Comparison of ENCODE assay signal across 15 cellular contexts in the genomic region with DNA sequence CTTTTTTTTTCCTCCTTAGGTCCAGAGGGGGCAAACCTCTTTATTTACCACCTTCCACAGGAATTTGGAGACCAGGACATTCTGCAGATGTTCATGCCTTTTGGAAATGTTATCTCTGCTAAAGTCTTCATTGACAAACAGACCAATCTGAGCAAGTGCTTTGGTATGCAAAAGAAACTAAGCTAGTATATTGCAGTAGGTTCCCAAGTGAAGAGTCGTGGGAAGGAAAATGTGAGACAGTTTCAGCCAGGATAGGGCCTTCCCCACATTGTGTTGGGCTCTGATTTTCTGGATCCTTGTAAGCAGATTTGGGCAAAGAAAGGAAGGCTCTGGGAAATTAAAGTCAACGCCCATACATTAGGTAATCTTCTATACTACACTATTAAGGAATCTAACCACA.
DNase-seq lines count a peak whose midpoint lies in the region; ATAC-seq, FAIRE-seq and TF ChIP-seq lines count a peak whose summit lies in the region.
"Had no signal": no experiment of that assay in that cellular context is flagged by ENCODE, and none has a peak within 500 bp of the region (broad histone marks: within the 10 kb centered on the region; RNA-seq: fewer than 3 reads in every experiment).

No MANE protein-coding gene starts in this region.

- in situ Hi-C loops in GM13976 (cut with MboI; ENCODE audit: low sequenced_read_pairs, unreplicated experiment) = no loop called here

- POLR2A ChIA-PET in CD8-positive, alpha-beta memory T cell (lab: Charles Lee) = interaction anchor here (0.5 kb wide), 1 partner anchor 158 kb away, joined by 3 read pairs; no protein-coding TSS in a partner anchor
- POLR2A ChIA-PET in activated CD4-positive, alpha-beta T cell treated with anti-CD3 and anti-CD28 coated beads, Interleukin-2, amount 10 ng/mL, durations not matched to agents 7 days and 5 days (lab: Charles Lee) = no interaction called here

- H3K36me3 ChIP-seq in ACC112 (ENCODE audit: insufficient read depth, low read length) = no peaks in the 10 kb centered on the region
- H3K36me3 ChIP-seq in CD8-positive, alpha-beta memory T cell (ENCODE audit: insufficient read depth, low read length) = peaks cover 88% of the 10 kb centered on the region
- H3K36me3 ChIP-seq in astrocyte (ENCODE audit: insufficient read depth, low read length) = no peaks in the 10 kb centered on the region
- H3K36me3 ChIP-seq in lung (ENCODE audit: control insufficient read depth in 2 of 2, insufficient read depth in 2 of 2, low read length in 2 of 2) = peaks cover 6 to 33% of the 10 kb centered on the region in 2 donors

- no peaks in the 10 kb centered on the region for H3K27me3 Mint-ChIP-seq in CD8-positive, alpha-beta memory T cell
- no peaks in the 10 kb centered on the region for H3K27me3 Mint-ChIP-seq in astrocyte (ENCODE audit: low read depth, unreplicated experiment)
- no peaks in the 10 kb centered on the region for H3K27me3 Mint-ChIP-seq in activated CD4-positive, alpha-beta T cell treated with anti-CD3 and anti-CD28 coated beads, Interleukin-2, amount 10 ng/mL, durations not matched to agents 7 days and 5 days

- H3K4me1 ChIP-seq in ACC112 (ENCODE audit: control insufficient read depth, insufficient read depth, low read length, unreplicated experiment) = peaks cover 15% of the 10 kb centered on the region
- peaks cover 6% of the 10 kb centered on the region for H3K4me1 ChIP-seq in CD8-positive, alpha-beta memory T cell (ENCODE audit: insufficient read depth, low read length)
- H3K4me1 ChIP-seq in astrocyte (ENCODE audit: insufficient read depth, low read length) = peaks cover 11% of the 10 kb centered on the region
- H3K4me1 ChIP-seq in lung (ENCODE audit: control insufficient read depth in 2 of 2, insufficient read depth in 2 of 2, low read length in 2 of 2) = peaks cover 2 to 4% of the 10 kb centered on the region in 2 donors
- H3K4me1 ChIP-seq: colonic mucosa had no signal

- H4K20me1 ChIP-seq in astrocyte (ENCODE audit: insufficient read depth, low read length) = no peaks in the 10 kb centered on the region

- H3K9me3 Mint-ChIP-seq in CD8-positive, alpha-beta memory T cell = peaks cover 0 to 2% (median 0%) of the 10 kb centered on the region in 5 donors
- no peaks in the 10 kb centered on the region for H3K9me3 Mint-ChIP-seq in astrocyte (ENCODE audit: unreplicated experiment)
- H3K9me3 Mint-ChIP-seq in activated CD4-positive, alpha-beta T cell treated with anti-CD3 and anti-CD28 coated beads, Interleukin-2, amount 10 ng/mL, durations not matched to agents 7 days and 5 days = no peaks in the 10 kb centered on the region

- FAIRE-seq in astrocyte (lab: Jason Lieb, UNC) = no peak

- H3K27ac Mint-ChIP-seq in CD8-positive, alpha-beta memory T cell = peak overlapping the region in 5 of 8 donors; percentile 23 to 92 (median 44)
- H3K27ac Mint-ChIP-seq in astrocyte (ENCODE audit: unreplicated experiment) = peak overlapping the region; percentile 84
- no peak overlapping the region for H3K27ac Mint-ChIP-seq in activated CD4-positive, alpha-beta T cell treated with anti-CD3 and anti-CD28 coated beads, Interleukin-2, amount 10 ng/mL, durations not matched to agents 7 days and 5 days

- H3K4me3 Mint-ChIP-seq in CD8-positive, alpha-beta memory T cell = no peak overlapping the region
- H3K4me3 Mint-ChIP-seq in astrocyte (ENCODE audit: unreplicated experiment) = no peak overlapping the region
- no peak overlapping the region for H3K4me3 Mint-ChIP-seq in activated CD4-positive, alpha-beta T cell treated with anti-CD3 and anti-CD28 coated beads, Interleukin-2, amount 10 ng/mL, durations not matched to agents 7 days and 5 days

- H3K4me1 Mint-ChIP-seq in CD8-positive, alpha-beta memory T cell = peaks cover 22 to 34% (median 31%) of the 10 kb centered on the region in 3 donors
- peaks cover 35% of the 10 kb centered on the region for H3K4me1 Mint-ChIP-seq in astrocyte (ENCODE audit: low read depth, unreplicated experiment)
- H3K4me1 Mint-ChIP-seq in activated CD4-positive, alpha-beta T cell treated with anti-CD3 and anti-CD28 coated beads, Interleukin-2, amount 10 ng/mL, durations not matched to agents 7 days and 5 days = peaks cover 30% of the 10 kb centered on the region

- H3K27ac ChIP-seq in ACC112 (ENCODE audit: low read depth, low read length) = peak overlapping the region; percentile 4; the same call in 1 of the 2 replicates
- H3K27ac ChIP-seq in CD8-positive, alpha-beta memory T cell (ENCODE audit: low read depth, low read length) = no peak overlapping the region
- peak overlapping the region; percentile 27 for H3K27ac ChIP-seq in astrocyte (ENCODE audit: low read depth, low read length)
- no peak overlapping the region for H3K27ac ChIP-seq in lung (ENCODE audit: low read depth in 1 of 2, low read length in 1 of 2)
- H3K27ac ChIP-seq: colonic mucosa had no signal

- peaks cover 0 to 96% (median 31%) of the 10 kb centered on the region in 3 donors for H3K36me3 Mint-ChIP-seq in CD8-positive, alpha-beta memory T cell
- no peaks in the 10 kb centered on the region for H3K36me3 Mint-ChIP-seq in astrocyte (ENCODE audit: low read depth, unreplicated experiment)
- peaks cover 87% of the 10 kb centered on the region for H3K36me3 Mint-ChIP-seq in activated CD4-positive, alpha-beta T cell treated with anti-CD3 and anti-CD28 coated beads, Interleukin-2, amount 10 ng/mL, durations not matched to agents 7 days and 5 days (ENCODE audit: low read depth)

- H2AFZ ChIP-seq in ACC112 (ENCODE audit: low read length, unreplicated experiment) (no peak overlapping the region), astrocyte (ENCODE audit: low read depth, low read length) (no peak overlapping the region)

- H3K27me3 ChIP-seq in ACC112 (ENCODE audit: insufficient read depth, low read length) (no peaks in the 10 kb centered on the region), astrocyte (ENCODE audit: insufficient read depth, low read length) (no peaks in the 10 kb centered on the region), lung (ENCODE audit: control insufficient read depth, insufficient read depth) (no peaks in the 10 kb centered on the region)
- no peaks in the 10 kb centered on the region for H3K27me3 ChIP-seq in CD8-positive, alpha-beta memory T cell (ENCODE audit: insufficient read depth, low read length, poor library complexity, severe bottlenecking)
- H3K27me3 ChIP-seq: colonic mucosa had no signal

- no peaks in the 10 kb centered on the region for H3K79me2 ChIP-seq in ACC112 (ENCODE audit: control insufficient read depth, insufficient read depth, low read length, unreplicated experiment)
- no peaks in the 10 kb centered on the region for H3K79me2 ChIP-seq in astrocyte (ENCODE audit: insufficient read depth, low read length)

- no peaks in the 10 kb centered on the region for H3K9me3 ChIP-seq in CD8-positive, alpha-beta memory T cell (ENCODE audit: low read length)
- H3K9me3 ChIP-seq in astrocyte (ENCODE audit: insufficient read depth, low read depth, low read length) (no peaks in the 10 kb centered on the region), lung (ENCODE audit: control insufficient read depth in 2 of 2, insufficient read depth in 1 of 2, low read length in 1 of 2) (no peaks in the 10 kb centered on the region)
- H3K9me3 ChIP-seq: colonic mucosa had no signal

- no peak overlapping the region for H3K4me2 ChIP-seq in astrocyte (ENCODE audit: low read length)

- TF ChIP-seq CTCF in astrocyte (IDR thresholded peaks at IDR 0.05; ENCODE audit: insufficient read depth, low read depth, low read length) (no peak), lung (IDR thresholded peaks at IDR 0.05; ENCODE audit: control extremely low read depth, extremely low read depth) (no peak), GM13976 (IDR thresholded peaks at IDR 0.05; ENCODE audit: borderline replicate concordance, control extremely low read depth, extremely low read depth, insufficient read depth, missing control alignments) (no peak)

- no peak overlapping the region for H3K9ac ChIP-seq in astrocyte (ENCODE audit: low read length)

- ATAC-seq in lung (ENCODE audit: insufficient read depth, low FRiP score) (peak; percentile 32), HG03442 (IDR thresholded peaks at IDR 0.05; ENCODE audit: unreplicated experiment) (no peak)

- 78 to 82% methylated on average over 2 of the region's 2 CpGs for WGBS in lung, 2 donors

- CTCF ChIA-PET in CD8-positive, alpha-beta memory T cell (lab: Charles Lee) = no interaction called here
- CTCF ChIA-PET in activated CD4-positive, alpha-beta T cell treated with anti-CD3 and anti-CD28 coated beads, Interleukin-2, amount 10 ng/mL, durations not matched to agents 7 days and 5 days (lab: Charles Lee) = no interaction called here

- H3K4me3 ChIP-seq in ACC112 (ENCODE audit: low read depth, low read length) (no peak overlapping the region), astrocyte (ENCODE audit: insufficient read depth, low read depth, low read length) (no peak overlapping the region), lung (no peak overlapping the region)
- no peak overlapping the region for H3K4me3 ChIP-seq in CD8-positive, alpha-beta memory T cell (ENCODE audit: low read length)
- H3K4me3 ChIP-seq: colonic mucosa had no signal

- DNase-seq in CD8-positive, alpha-beta memory T cell = no peak
- peak; percentile 51 for DNase-seq in astrocyte (ENCODE audit: low read depth)
- no peak for DNase-seq in lung (ENCODE audit: low spot score)
- DNase-seq in GM13976 (ENCODE audit: low spot score) = no peak
- no peak for DNase-seq in activated CD4-positive, alpha-beta T cell treated with anti-CD3 and anti-CD28 coated beads, Interleukin-2, amount 50 U/mL, for 48 hours
- DNase-seq in activated CD4-positive, alpha-beta T cell treated with anti-CD3 and anti-CD28 coated beads, Interleukin-2, amount 10 ng/mL, durations not matched to agents 7 days and 5 days = no peak
- DNase-seq: activated CD4-positive, CD25-positive, alpha-beta regulatory T cell treated with anti-CD3 and anti-CD28 coated beads, Interleukin-2, amount 50 U/mL, for 72 hours; activated effector memory CD4-positive, alpha-beta T cell treated with anti-CD3 and anti-CD28 coated beads, Interleukin-2, amount 50 U/mL, for 16 hours; C1 segment of cervical spinal cord; colonic mucosa; NCI-H1048; NCI-H2227 treated with DMSO at 0.1 percent for 48 hours; SW 1271 had no signal

Comparison
In these comparisons a context has a peak if more than half of its experiments do, and no peak if none do; other contexts are left out.
1. H3K27ac ChIP-seq: peak in ACC112 (single experiment) and astrocyte (single experiment); none in CD8-positive, alpha-beta memory T cell (single experiment) and lung (0 of 2).